In genomic region chr22:36590441-36591056, GRCh38 we compare ENCODE assay signal across 2 cellular contexts.
TF ChIP-seq lines count a peak whose summit lies in the region.

No MANE protein-coding gene starts in this region.

TF ChIP-seq in HEK293, 187 proteins besides CTCF, POLR2A, EP300 and RAD21:
- TF ChIP-seq GLIS1 (tag by site-specific recombination; IDR thresholded peaks at IDR 0.05): no peak
- no peak for TF ChIP-seq ZNF214 (tag by site-specific recombination; IDR thresholded peaks at IDR 0.05; ENCODE audit: borderline replicate concordance)
- TF ChIP-seq EGR2 (tag by site-specific recombination; IDR thresholded peaks at IDR 0.05; ENCODE audit: low read depth): peak; percentile 97
- no peak for TF ChIP-seq ZNF621 (tag by site-specific recombination; IDR thresholded peaks at IDR 0.05)
- TF ChIP-seq INSM2 (tag by site-specific recombination; IDR thresholded peaks at IDR 0.05): no peak
- TF ChIP-seq SCRT2 (tag by site-specific recombination; IDR thresholded peaks at IDR 0.05): no peak
- no peak for TF ChIP-seq ZBTB20 (tag by site-specific recombination; IDR thresholded peaks at IDR 0.05)
- peak; percentile 83 for TF ChIP-seq ZFHX2 (tag by site-specific recombination; conservative IDR thresholded peaks at IDR 0.05)

TF ChIP-seq in H1, 55 proteins besides CTCF, POLR2A, EP300 and RAD21:
- TF ChIP-seq GTF2F1 (IDR thresholded peaks at IDR 0.05; ENCODE audit: borderline replicate concordance, low read depth, low read length): no peak
- TF ChIP-seq KDM1A (IDR thresholded peaks at IDR 0.05; ENCODE audit: borderline replicate concordance, low read length): no peak
- no peak for TF ChIP-seq SP1 (IDR thresholded peaks at IDR 0.05; ENCODE audit: low read depth, low read length)
- no peak for TF ChIP-seq SIX5 (IDR thresholded peaks at IDR 0.05; ENCODE audit: low read depth, low read length)
- no peak for TF ChIP-seq RFX5 (IDR thresholded peaks at IDR 0.05; ENCODE audit: borderline replicate concordance, low read depth, low read length)
- TF ChIP-seq ATF2 (IDR thresholded peaks at IDR 0.05; ENCODE audit: low read length): no peak
- no peak for TF ChIP-seq HDAC2 (IDR thresholded peaks at IDR 0.05; ENCODE audit: borderline replicate concordance in 1 of 2, low read depth in 2 of 2, low read length in 2 of 2)
- no peak for TF ChIP-seq USF2 (IDR thresholded peaks at IDR 0.05; ENCODE audit: low read length)
- TF ChIP-seq TBP (IDR thresholded peaks at IDR 0.05; ENCODE audit: low read depth, low read length): no peak
- TF ChIP-seq E2F6 (IDR thresholded peaks at IDR 0.05): no peak
- no peak for TF ChIP-seq POU5F1 (IDR thresholded peaks at IDR 0.05; ENCODE audit: low read depth, low read length)
- TF ChIP-seq CREB1 (IDR thresholded peaks at IDR 0.05): no peak
- no peak for TF ChIP-seq SRF (IDR thresholded peaks at IDR 0.05; ENCODE audit: low read depth, low read length)
- TF ChIP-seq TCF12 (IDR thresholded peaks at IDR 0.05; ENCODE audit: low read depth, low read length): no peak
- TF ChIP-seq TAF1 (IDR thresholded peaks at IDR 0.05; ENCODE audit: low read depth, low read length): no peak
- TF ChIP-seq SP4 (IDR thresholded peaks at IDR 0.05; ENCODE audit: low read length): no peak
- TF ChIP-seq CEBPB (IDR thresholded peaks at IDR 0.05; ENCODE audit: low read depth, low read length): no peak
- TF ChIP-seq CHD7 (IDR thresholded peaks at IDR 0.05; ENCODE audit: insufficient replicate concordance, low read length): no peak
- TF ChIP-seq YY1 (IDR thresholded peaks at IDR 0.05; ENCODE audit: low read depth, low read length): no peak
